8 cellular contexts compared by ENCODE assay signal in the genomic region with DNA sequence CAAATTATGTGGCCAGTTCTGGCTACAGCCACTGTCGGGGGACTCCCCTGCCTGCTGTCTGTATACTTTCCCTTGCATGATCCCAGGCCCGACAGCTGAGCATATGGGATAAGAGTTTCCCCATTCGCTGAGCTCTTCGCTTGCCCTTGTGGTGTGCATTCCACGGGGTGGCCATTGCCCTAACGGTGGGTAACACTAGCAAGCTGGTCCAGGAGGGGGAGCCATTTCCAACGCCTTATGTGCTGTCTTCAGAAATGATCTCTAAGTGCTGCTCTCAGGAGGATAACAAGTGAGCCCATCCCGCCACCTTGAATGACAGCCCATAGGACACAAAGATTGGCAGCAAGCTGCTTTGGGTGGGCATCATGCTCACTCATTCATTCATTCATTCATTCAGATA.
DNase-seq lines count a peak whose midpoint lies in the region; ATAC-seq, FAIRE-seq and TF ChIP-seq lines count a peak whose summit lies in the region.
"Had no signal": no experiment of that assay in that cellular context is flagged by ENCODE, and none has a peak within 500 bp of the region (broad histone marks: within the 10 kb centered on the region; RNA-seq: fewer than 3 reads in every experiment).

No MANE protein-coding gene starts in this region.

- FAIRE-seq in keratinocyte (lab: Jason Lieb, UNC) = no peak
- no peak for FAIRE-seq in frontal cortex (lab: Jason Lieb, UNC)

- peak; percentile 49 for TF ChIP-seq CTCF in GM13977 (IDR thresholded peaks at IDR 0.05; ENCODE audit: extremely low read depth, insufficient read depth, missing control alignments)
- TF ChIP-seq CTCF in keratinocyte (optimal IDR thresholded peaks at IDR 0.05 in 1 of 3, IDR thresholded peaks at IDR 0.05 in 1 of 3, conservative IDR thresholded peaks at IDR 0.05 in 1 of 3; ENCODE audit: extremely low read depth in 1 of 3, insufficient read depth in 2 of 3, low read length in 3 of 3) = peak; percentile 19 to 50 (median 35)

- no peak overlapping the region for H3K4me3 ChIP-seq in keratinocyte (ENCODE audit: control insufficient read depth in 2 of 3, extremely low read depth in 1 of 3, insufficient read depth in 2 of 3, low read depth in 1 of 3, low read length in 3 of 3)

- H3K36me3 ChIP-seq in keratinocyte (ENCODE audit: control insufficient read depth in 2 of 2, extremely low read depth in 1 of 2, insufficient read depth in 2 of 2, low read length in 2 of 2) = no peaks in the 10 kb centered on the region

- H3K9me3 ChIP-seq in keratinocyte (ENCODE audit: control insufficient read depth, low read depth, low read length) = no peaks in the 10 kb centered on the region

- H3K4me1 ChIP-seq in keratinocyte (ENCODE audit: control insufficient read depth, extremely low read depth, insufficient read depth, low read length) = peaks cover 19% of the 10 kb centered on the region

- in situ Hi-C loops in GM13977 (cut with MboI; ENCODE audit: low pct_unique_long_range_greater_than_20kb, low sequenced_read_pairs, unreplicated experiment) = no loop called here

- DNase-seq in COR-L47 (lab: John Stamatoyannopoulos, UW) (peak; percentile 9), GM13977 (ENCODE audit: low spot score) (peak; percentile 48), keratinocyte (ENCODE audit: low read depth, low spot score) (no peak), frontal cortex (ENCODE audit: low spot score in 2 of 2) (no peak), NCI-H187 treated with DMSO at 0.1 percent for 48 hours (lab: John Stamatoyannopoulos, UW) (no peak)
- DNase-seq: left colon had no signal

- no peak overlapping the region for H2AFZ ChIP-seq in keratinocyte (ENCODE audit: control insufficient read depth, low read length)

- H3K27ac ChIP-seq in keratinocyte (ENCODE audit: control insufficient read depth, insufficient read depth, low read length) = no peak overlapping the region

- no peak overlapping the region for H3K4me2 ChIP-seq in keratinocyte (ENCODE audit: control insufficient read depth, extremely low read depth, insufficient read depth, low read depth, low read length)

- peaks cover 2% of the 10 kb centered on the region for H3K27me3 ChIP-seq in keratinocyte (ENCODE audit: control insufficient read depth, extremely low read depth, insufficient read depth, low read length)

- ATAC-seq in SK-N-SH treated with all-trans-retinoic acid at 6 μM for 48 hours (peak; percentile 74), GM21360 (IDR thresholded peaks at IDR 0.05; ENCODE audit: unreplicated experiment) (no peak)
- ATAC-seq: left colon had no signal

- H3K79me2 ChIP-seq in keratinocyte (ENCODE audit: control insufficient read depth, insufficient read depth, low read length) = no peaks in the 10 kb centered on the region

- dilution Hi-C loops in keratinocyte (cut with MboI; ENCODE audit: extremely low pct_ligation_motif_present, low sequenced_read_pairs) = no loop called here

- H3K9ac ChIP-seq in keratinocyte (ENCODE audit: control insufficient read depth, extremely low read depth, insufficient read depth, low read length) = no peak overlapping the region

- no peaks in the 10 kb centered on the region for H4K20me1 ChIP-seq in keratinocyte (ENCODE audit: control insufficient read depth, extremely low read depth, insufficient read depth, low read length)

- H3K9me1 ChIP-seq in keratinocyte (ENCODE audit: control insufficient read depth, extremely low read depth, insufficient read depth, low read length) = no peaks in the 10 kb centered on the region

TF ChIP-seq in SK-N-SH treated with all-trans-retinoic acid at 6 μM for 48 hours, 23 proteins besides CTCF, POLR2A, EP300 and RAD21:
- no peak for TF ChIP-seq TCF4 (CRISPR knock-in tag; IDR thresholded peaks at IDR 0.05; ENCODE audit: borderline replicate concordance)
- no peak for TF ChIP-seq ZC3H10 (CRISPR knock-in tag; IDR thresholded peaks at IDR 0.05)
- TF ChIP-seq TOX (CRISPR knock-in tag; IDR thresholded peaks at IDR 0.05; ENCODE audit: borderline replicate concordance) = no peak
- TF ChIP-seq, protein P1, sequence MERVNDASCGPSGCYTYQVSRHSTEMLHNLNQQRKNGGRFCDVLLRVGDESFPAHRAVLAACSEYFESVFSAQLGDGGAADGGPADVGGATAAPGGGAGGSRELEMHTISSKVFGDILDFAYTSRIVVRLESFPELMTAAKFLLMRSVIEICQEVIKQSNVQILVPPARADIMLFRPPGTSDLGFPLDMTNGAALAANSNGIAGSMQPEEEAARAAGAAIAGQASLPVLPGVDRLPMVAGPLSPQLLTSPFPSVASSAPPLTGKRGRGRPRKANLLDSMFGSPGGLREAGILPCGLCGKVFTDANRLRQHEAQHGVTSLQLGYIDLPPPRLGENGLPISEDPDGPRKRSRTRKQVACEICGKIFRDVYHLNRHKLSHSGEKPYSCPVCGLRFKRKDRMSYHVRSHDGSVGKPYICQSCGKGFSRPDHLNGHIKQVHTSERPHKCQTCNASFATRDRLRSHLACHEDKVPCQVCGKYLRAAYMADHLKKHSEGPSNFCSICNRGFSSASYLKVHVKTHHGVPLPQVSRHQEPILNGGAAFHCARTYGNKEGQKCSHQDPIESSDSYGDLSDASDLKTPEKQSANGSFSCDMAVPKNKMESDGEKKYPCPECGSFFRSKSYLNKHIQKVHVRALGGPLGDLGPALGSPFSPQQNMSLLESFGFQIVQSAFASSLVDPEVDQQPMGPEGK (CRISPR knock-in tag; IDR thresholded peaks at IDR 0.05; ENCODE audit: borderline replicate concordance) = no peak
- TF ChIP-seq ISL1 (CRISPR knock-in tag; IDR thresholded peaks at IDR 0.05) = no peak
- TF ChIP-seq RARB (CRISPR knock-in tag; IDR thresholded peaks at IDR 0.05) = no peak
- TF ChIP-seq ZFP30 (CRISPR knock-in tag; IDR thresholded peaks at IDR 0.05) = no peak

Comparison
In these comparisons a context has a peak if more than half of its experiments do, and no peak if none do; other contexts are left out.
1. DNase-seq: peak in COR-L47 (single experiment) and GM13977 (single experiment); none in keratinocyte (single experiment), frontal cortex (0 of 2) and NCI-H187 treated with DMSO at 0.1 percent for 48 hours (single experiment).